In the genomic region with DNA sequence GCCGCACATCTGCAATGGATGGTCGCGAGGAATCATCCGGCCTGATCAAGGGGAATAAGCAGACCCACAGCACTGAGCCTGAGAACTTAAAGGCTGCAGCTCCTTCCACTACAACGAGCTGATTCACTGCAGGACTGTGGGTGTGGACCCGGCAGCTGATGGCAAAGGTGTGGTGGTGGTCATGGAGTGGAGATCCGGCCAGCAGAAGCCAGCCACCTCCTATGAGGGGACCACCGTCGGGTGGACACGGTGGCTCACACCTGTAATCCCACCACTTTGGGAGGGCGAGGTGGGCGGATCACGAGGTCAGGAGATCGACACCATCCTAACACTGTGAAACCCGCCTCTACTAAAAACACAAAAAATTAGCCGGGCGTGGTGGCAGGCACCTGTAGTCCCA, we compare ENCODE assay signal across 18 cellular contexts.
"Had no signal": no experiment of that assay in that cellular context is flagged by ENCODE, and none has a peak within 500 bp of the region (broad histone marks: within the 10 kb centered on the region; RNA-seq: fewer than 3 reads in every experiment).

No MANE protein-coding gene starts in this region.

- H3K27ac ChIP-seq: esophagus squamous epithelium, heart right ventricle, psoas muscle, thoracic aorta had no signal

- H3K27me3 ChIP-seq: esophagus squamous epithelium, heart right ventricle had no signal

- ATAC-seq: activated CD8-positive, alpha-beta T cell treated with anti-CD3 and anti-CD28 coated beads for 36 hours; activated T-cell treated with anti-CD3 and anti-CD28 coated beads, Interleukin-2, amount 50 U/mL, for 72 hours; heart right ventricle; right cardiac atrium; stimulated activated effector memory CD8-positive, alpha-beta T cell treated with anti-CD3 and anti-CD28 coated beads, Interleukin-12 subunit alpha, Interleukin-12 subunit beta, amount 100 ng/mL, for 72 hours had no signal

- DNase-seq: activated B cell treated with CpG ODN at 0.5 μM for 24 hours; activated CD4-positive, alpha-beta T cell treated with anti-CD3 and anti-CD28 coated beads, Interleukin-2, amount 10 ng/mL, durations not matched to agents 24 days and 14 days; activated CD8-positive, alpha-beta T cell treated with anti-CD3 and anti-CD28 coated beads for 36 hours; activated T-cell treated with anti-CD3 and anti-CD28 coated beads, Interleukin-2, amount 50 U/mL, for 72 hours; amygdala; dermis blood vessel endothelial cell; effector memory CD4-positive, alpha-beta T cell; esophagus squamous epithelium; heart right ventricle; psoas muscle; right cardiac atrium; small intestine; stimulated activated CD4-positive, alpha-beta T cell treated with anti-CD3 and anti-CD28 coated beads, Interleukin-4, amount 100 ng/mL, for 24 hours had no signal

- H3K9me3 ChIP-seq: esophagus squamous epithelium, heart right ventricle, psoas muscle, thoracic aorta had no signal

- H3K4me3 ChIP-seq: esophagus squamous epithelium, heart right ventricle, lung, psoas muscle, thoracic aorta had no signal

- H3K4me1 Mint-ChIP-seq: activated B cell treated with CpG ODN at 0.5 μM for 24 hours; activated CD4-positive, alpha-beta T cell treated with anti-CD3 and anti-CD28 coated beads, Interleukin-2, amount 10 ng/mL, durations not matched to agents 24 days and 14 days; neural crest cell had no signal

- H3K4me3 Mint-ChIP-seq: activated B cell treated with CpG ODN at 0.5 μM for 24 hours; activated CD4-positive, alpha-beta T cell treated with anti-CD3 and anti-CD28 coated beads, Interleukin-2, amount 10 ng/mL, durations not matched to agents 24 days and 14 days; activated CD8-positive, alpha-beta T cell treated with anti-CD3 and anti-CD28 coated beads for 36 hours; activated naive CD8-positive, alpha-beta T cell; activated T-cell treated with anti-CD3 and anti-CD28 coated beads, Interleukin-2, amount 50 U/mL, for 72 hours; neural crest cell; stimulated activated effector memory CD8-positive, alpha-beta T cell treated with anti-CD3 and anti-CD28 coated beads, Interleukin-12 subunit alpha, Interleukin-12 subunit beta, amount 100 ng/mL, for 72 hours had no signal

- H3K9me3 Mint-ChIP-seq: activated B cell treated with CpG ODN at 0.5 μM for 24 hours; activated CD4-positive, alpha-beta T cell treated with anti-CD3 and anti-CD28 coated beads, Interleukin-2, amount 10 ng/mL, durations not matched to agents 24 days and 14 days; activated CD8-positive, alpha-beta T cell treated with anti-CD3 and anti-CD28 coated beads for 36 hours; activated T-cell treated with anti-CD3 and anti-CD28 coated beads, Interleukin-2, amount 50 U/mL, for 72 hours; neural crest cell; stimulated activated effector memory CD8-positive, alpha-beta T cell treated with anti-CD3 and anti-CD28 coated beads, Interleukin-12 subunit alpha, Interleukin-12 subunit beta, amount 100 ng/mL, for 72 hours had no signal

- H3K27ac Mint-ChIP-seq: activated B cell treated with CpG ODN at 0.5 μM for 24 hours; activated CD4-positive, alpha-beta T cell treated with anti-CD3 and anti-CD28 coated beads, Interleukin-2, amount 10 ng/mL, durations not matched to agents 24 days and 14 days; activated CD8-positive, alpha-beta T cell treated with anti-CD3 and anti-CD28 coated beads for 36 hours; activated naive CD8-positive, alpha-beta T cell; activated T-cell treated with anti-CD3 and anti-CD28 coated beads, Interleukin-2, amount 50 U/mL, for 72 hours; stimulated activated effector memory CD8-positive, alpha-beta T cell treated with anti-CD3 and anti-CD28 coated beads, Interleukin-12 subunit alpha, Interleukin-12 subunit beta, amount 100 ng/mL, for 72 hours had no signal

- H3K27me3 Mint-ChIP-seq: activated B cell treated with CpG ODN at 0.5 μM for 24 hours; activated CD4-positive, alpha-beta T cell treated with anti-CD3 and anti-CD28 coated beads, Interleukin-2, amount 10 ng/mL, durations not matched to agents 24 days and 14 days; activated CD8-positive, alpha-beta T cell treated with anti-CD3 and anti-CD28 coated beads for 36 hours; activated naive CD8-positive, alpha-beta T cell had no signal
